In genomic region chr16:19912445-19913305, GRCh38 we compare ENCODE assay signal across 18 cellular contexts. TPM values are rescaled to one million over a fixed set of nuclear protein-coding genes. Genes with fewer than 3 reads are reported as not detected.
A peak's percentile ranks its signal among the peaks of the same experiment; 100 is the strongest.
DNase-seq lines count a peak whose midpoint lies in the region; ATAC-seq, FAIRE-seq and TF ChIP-seq lines count a peak whose summit lies in the region.
"Had no signal": no experiment of that assay in that cellular context is flagged by ENCODE, and none has a peak within 500 bp of the region (broad histone marks: within the 10 kb centered on the region; RNA-seq: fewer than 3 reads in every experiment).

No MANE protein-coding gene starts in this region.

- H2BK12ac ChIP-seq in H1 (ENCODE audit: low read depth, low read length) = peak overlapping the region; percentile 68

- H2AFZ ChIP-seq in H1 (ENCODE audit: low read length) = peak overlapping the region; percentile 6; the same call in 1 of the 2 replicates

- 89% methylated on average over 21 of the region's 21 CpGs; no CpG with 5 or more reads in 1 of the 2 experiments for WGBS in H1 (ENCODE audit: extremely low coverage in 1 of 2, insufficient coverage in 1 of 2, insufficient read length in 1 of 2, insufficient replicate concordance in 2 of 2, low coverage in 1 of 2, low lambda C conversion rate in 2 of 2, missing lambda C conversion rate in 1 of 2), 2 experiments

- no peaks in the 10 kb centered on the region for H4K20me1 ChIP-seq in H1 (replicated peaks in 1 of 2; ENCODE audit: control insufficient read depth in 1 of 2, insufficient read depth in 2 of 2, low read length in 2 of 2)
- H4K20me1 ChIP-seq: BLaER1 treated with 17β-estradiol and CSF1 and Interleukin-3, amounts not matched to agents 10 nM and 100 nM had no signal

- no peak overlapping the region for H3K4me2 ChIP-seq in H1 (ENCODE audit: insufficient read depth in 1 of 2, low read depth in 2 of 2, low read length in 2 of 2)

- H2BK15ac ChIP-seq in H1 (ENCODE audit: low read length) = no peak overlapping the region

- H3K9me3 ChIP-seq in H1 (ENCODE audit: insufficient read depth in 2 of 2, low read depth in 1 of 2, low read length in 1 of 2) = no peaks in the 10 kb centered on the region; a peak in 1 of 4 replicates
- H3K9me3 ChIP-seq: BLaER1 treated with 17β-estradiol and CSF1 and Interleukin-3, amounts not matched to agents 10 nM and 100 nM; psoas muscle had no signal

- no peak overlapping the region for H3K56ac ChIP-seq in H1 (replicated peaks; ENCODE audit: insufficient read length, low read depth, low read length)

- H3K27me3 ChIP-seq in H1 (replicated peaks in 1 of 4; ENCODE audit: control insufficient read depth in 3 of 4, extremely low read depth in 1 of 4, insufficient read depth in 3 of 4, low read length in 3 of 4) = no peaks in the 10 kb centered on the region
- H3K27me3 ChIP-seq: BLaER1 treated with 17β-estradiol and CSF1 and Interleukin-3, amounts not matched to agents 10 nM and 100 nM had no signal

- H4K91ac ChIP-seq in H1 (replicated peaks; ENCODE audit: insufficient read length, low read length) = no peak overlapping the region

- H3K18ac ChIP-seq in H1 (ENCODE audit: extremely low read depth, low read length) = peak overlapping the region; percentile 9; the same call in 1 of the 2 replicates

- peaks cover 9% of the 10 kb centered on the region for H3K9me3 Mint-ChIP-seq in WTC11
- H3K9me3 Mint-ChIP-seq: activated CD4-positive, alpha-beta memory T cell treated with anti-CD3 and anti-CD28 coated beads for 36 hours; activated T-helper 2 cell treated with anti-CD3 and anti-CD28 coated beads, Interferon-gamma antibody, Interleukin-2, Interleukin-4, amounts not matched to agents 10 μg/mL and 5 μg/mL and 100 μg/mL, durations not matched to agents 14 hours and 24 hours and 36 hours had no signal

- H2AK5ac ChIP-seq in H1 (ENCODE audit: low read depth, low read length) = no peak overlapping the region

- no peak for ATAC-seq in WTC11
- ATAC-seq: left colon, psoas muscle had no signal

- DNase-seq in GM04504 (ENCODE audit: low read depth) (peak; percentile 19), NCI-H226 (peak; percentile 16), H1 (ENCODE audit: low read depth in 1 of 2, low spot score in 2 of 2) (no peak), kidney tubule cell (ENCODE audit: low spot score) (peak; percentile 91), retina (no peak), amygdala (lab: John Stamatoyannopoulos, UW) (no peak), WTC11 (ENCODE audit: low spot score) (no peak), ureter (ENCODE audit: low spot score) (no peak)
- DNase-seq: activated CD4-positive, alpha-beta memory T cell treated with anti-CD3 and anti-CD28 coated beads for 36 hours; left colon; NCI-H1694; psoas muscle; SHP77 treated with DMSO at 0.1 percent for 48 hours; trophoblast cell had no signal

- no peak overlapping the region for H3K27ac Mint-ChIP-seq in WTC11
- H3K27ac Mint-ChIP-seq: activated CD4-positive, alpha-beta memory T cell treated with anti-CD3 and anti-CD28 coated beads for 36 hours; activated T-helper 2 cell treated with anti-CD3 and anti-CD28 coated beads, Interferon-gamma antibody, Interleukin-2, Interleukin-4, amounts not matched to agents 10 μg/mL and 5 μg/mL and 100 μg/mL, durations not matched to agents 14 hours and 24 hours and 36 hours; IgD-negative memory B cell had no signal

- no peak for TF ChIP-seq RAD21 in H1 (IDR thresholded peaks at IDR 0.05 in 1 of 2, conservative IDR thresholded peaks at IDR 0.05 in 1 of 2; ENCODE audit: low read depth in 2 of 2, low read length in 2 of 2)

- no peaks in the 10 kb centered on the region for H3K23me2 ChIP-seq in H1 (ENCODE audit: low read depth, low read length)

- no peaks in the 10 kb centered on the region for H3K79me1 ChIP-seq in H1 (ENCODE audit: low read depth, low read length)

- CTCF ChIA-PET in H1 (lab: Charles Lee; ENCODE audit: partially characterized antibody) = interaction anchor here (0.6 to 7.5 kb wide), 14 partner anchors 10 to 472 kb away, joined by 3 to 139 read pairs (median 3); no protein-coding TSS in a partner anchor
- CTCF ChIA-PET in WTC11 (lab: Charles Lee) = interaction anchor here (0.6 to 2.4 kb wide), 8 partner anchors 12 to 473 kb away, joined by 3 to 11 read pairs (median 6); no protein-coding TSS in a partner anchor

- no peak overlapping the region for H3K4me3 ChIP-seq in H1 (ENCODE audit: extremely low read depth in 1 of 4, insufficient read depth in 2 of 4, low read depth in 3 of 4, low read length in 4 of 4)
- H3K4me3 ChIP-seq: BLaER1 treated with 17β-estradiol and CSF1 and Interleukin-3, amounts not matched to agents 10 nM and 100 nM; psoas muscle had no signal

- TF ChIP-seq POLR2A in H1 (IDR thresholded peaks at IDR 0.05; ENCODE audit: control extremely low read depth in 1 of 2, low read depth in 2 of 2, low read length in 2 of 2) = no peak

- no peaks in the 10 kb centered on the region for H3K79me2 ChIP-seq in H1 (ENCODE audit: control insufficient read depth in 1 of 2, insufficient read depth in 2 of 2, low read length in 2 of 2)

- H3K4me1 ChIP-seq in H1 (replicated peaks in 1 of 4; ENCODE audit: control insufficient read depth in 3 of 4, insufficient read depth in 4 of 4, low read length in 3 of 4) = peaks cover 0 to 3% (median 1%) of the 10 kb centered on the region in 4 experiments; a peak in 2 of 7 replicates
- H3K4me1 ChIP-seq: psoas muscle had no signal

- no peak for TF ChIP-seq CTCF in H1 (IDR thresholded peaks at IDR 0.05; ENCODE audit: control extremely low read depth in 1 of 3, insufficient read depth in 1 of 3, low read depth in 1 of 3, low read length in 3 of 3)
- no peak for TF ChIP-seq CTCF in WTC11 (IDR thresholded peaks at IDR 0.05)

- 0 out of 2 replicates have a peak overlapping the region, but pooled peaks have one; percentile 40 for H2BK5ac ChIP-seq in H1 (ENCODE audit: low read depth, low read length)

- H3K27ac ChIP-seq in H1 (ENCODE audit: low read depth, low read length) = no peak overlapping the region
- H3K27ac ChIP-seq: psoas muscle had no signal

- no peak overlapping the region for H3K9ac ChIP-seq in H1 (replicated peaks in 1 of 4; ENCODE audit: extremely low read depth in 1 of 4, low read depth in 3 of 4, low read length in 3 of 4)
- H3K9ac ChIP-seq: BLaER1 treated with 17β-estradiol and CSF1 and Interleukin-3, amounts not matched to agents 10 nM and 100 nM had no signal

- TF ChIP-seq EP300 in H1 (IDR thresholded peaks at IDR 0.05; ENCODE audit: borderline replicate concordance in 1 of 2, low read depth in 2 of 2, low read length in 2 of 2) = no peak

- no peaks in the 10 kb centered on the region; the same call in 1 of the 2 replicates for H3K27me3 Mint-ChIP-seq in WTC11 (ENCODE audit: low read depth)

- POLR2A ChIA-PET in H1 (lab: Charles Lee; ENCODE audit: partially characterized antibody) = interaction anchor here (1.3 kb wide), 1 partner anchor 15 kb away, joined by 3 read pairs; no protein-coding TSS in a partner anchor
- POLR2A ChIA-PET in WTC11 (lab: Charles Lee) = interaction anchor here (0.5 to 1.0 kb wide), 2 partner anchors 305 to 978 kb away, joined by 3 to 9 read pairs; no protein-coding TSS in a partner anchor

- no peaks in the 10 kb centered on the region for H3K36me3 Mint-ChIP-seq in WTC11
- H3K36me3 Mint-ChIP-seq: activated CD4-positive, alpha-beta memory T cell treated with anti-CD3 and anti-CD28 coated beads for 36 hours; IgD-negative memory B cell had no signal

- no peaks in the 10 kb centered on the region for H3K36me3 ChIP-seq in H1 (ENCODE audit: control insufficient read depth in 2 of 4, insufficient read depth in 4 of 4, low read length in 3 of 4)
- H3K36me3 ChIP-seq: BLaER1 treated with 17β-estradiol and CSF1 and Interleukin-3, amounts not matched to agents 10 nM and 100 nM had no signal

- H2BK20ac ChIP-seq in H1 (ENCODE audit: low read length) = no peak overlapping the region; the same call in 1 of the 2 replicates

- H3K4me1 Mint-ChIP-seq in WTC11 = peaks cover 18% of the 10 kb centered on the region

- H3K23ac ChIP-seq in H1 (ENCODE audit: insufficient read length) = no peak overlapping the region

- no peak overlapping the region for H3K14ac ChIP-seq in H1 (ENCODE audit: insufficient read length)

- H3K4ac ChIP-seq in H1 (replicated peaks; ENCODE audit: insufficient read length, low read depth, low read length) = no peak overlapping the region

- no peak overlapping the region for H4K8ac ChIP-seq in H1 (ENCODE audit: extremely low read depth, insufficient read depth, low read length)

- H3K4me3 Mint-ChIP-seq in WTC11 = no peak overlapping the region
- H3K4me3 Mint-ChIP-seq: activated CD4-positive, alpha-beta memory T cell treated with anti-CD3 and anti-CD28 coated beads for 36 hours; IgD-negative memory B cell had no signal

- H4K5ac ChIP-seq in H1 (ENCODE audit: insufficient read length, low read depth, low read length) = no peak overlapping the region

- no peak overlapping the region for H2BK120ac ChIP-seq in H1 (replicated peaks; ENCODE audit: low read depth, low read length)

- FAIRE-seq in H1 (lab: Jason Lieb, UNC) = no peak
- FAIRE-seq: GM12891 had no signal

TF ChIP-seq in H1, 55 proteins besides CTCF, POLR2A, EP300 and RAD21:
- TF ChIP-seq KDM1A (IDR thresholded peaks at IDR 0.05; ENCODE audit: borderline replicate concordance, low read length) (peak; percentile 87), HDAC2 (IDR thresholded peaks at IDR 0.05; ENCODE audit: borderline replicate concordance in 1 of 2, low read depth in 2 of 2, low read length in 2 of 2) (peak in 1 of 2 experiments; percentile 61; a peak in 1 of 4 replicates), BCL11A (IDR thresholded peaks at IDR 0.05; ENCODE audit: low read depth in 2 of 2, low read length in 2 of 2) (no peak)

TF ChIP-seq in WTC11, 78 proteins besides CTCF, POLR2A, EP300 and RAD21 (continues in another document):
- no peak for TF ChIP-seq KAT7 (CRISPR knock-in tag; IDR thresholded peaks at IDR 0.05; ENCODE audit: borderline replicate concordance)
- no peak for TF ChIP-seq RORB (CRISPR knock-in tag; IDR thresholded peaks at IDR 0.05)

RNA-seq across cellular contexts. Expression of gene GPRC5B, which starts 28.0 kb away (rescaled TPM):
- total RNA-seq in H1 (2021; fragmentation: NEBNext Ultra II Directional; extraction: Animal tissue kit (Norgen Biotek cat#: 25700)) = 106 and 109 TPM in 2 replicates
- 160 and 196 TPM in 2 replicates for polyA plus RNA-seq in H1 (2011; rRNA removed)
- 130 TPM for polyA plus RNA-seq in H1 (2011; cell fraction: cytosol; rRNA removed)
- 137 TPM for polyA plus RNA-seq in H1 (2011; cell fraction: nucleus; rRNA removed)
- polyA plus RNA-seq in H1 (2012, experiment 1 of 2) = 86.5 to 102 TPM (median 91.9 TPM) in 4 replicates
- polyA plus RNA-seq in H1 (2012, experiment 2 of 2) = 82.1 TPM
- 171 TPM for polyA plus RNA-seq in H1 (2013, experiment 1 of 2)
- polyA plus RNA-seq in H1 (2013, experiment 2 of 2) = 188 TPM
- 99.0 and 101 TPM in 2 replicates for polyA minus RNA-seq in H1 (2011; rRNA and poly(A)+ RNA removed)
- 96.7 TPM for polyA minus RNA-seq in H1 (2011; cell fraction: cytosol; rRNA and poly(A)+ RNA removed)
- 80.6 TPM for polyA minus RNA-seq in H1 (2011; cell fraction: nucleus; rRNA and poly(A)+ RNA removed)
- total RNA-seq in WTC11 (2021) = 104 to 107 TPM (median 105 TPM) in 3 replicates
- 23.2 TPM for total RNA-seq in ureter
- total RNA-seq: activated CD4-positive, alpha-beta memory T cell treated with anti-CD3 and anti-CD28 coated beads for 36 hours; activated T-helper 2 cell treated with anti-CD3 and anti-CD28 coated beads, Interferon-gamma antibody, Interleukin-2, Interleukin-4, amounts not matched to agents 10 μg/mL and 5 μg/mL and 100 μg/mL, durations not matched to agents 14 hours and 24 hours and 36 hours had no signal
- polyA plus RNA-seq: IgD-negative memory B cell had no signal

Comparison
In these comparisons a context has a peak if more than half of its experiments do, and no peak if none do; other contexts are left out.
1. DNase-seq: peak in GM04504 (single experiment), NCI-H226 (single experiment) and kidney tubule cell (single experiment); none in H1 (0 of 2), retina (single experiment), amygdala (0 of 56), WTC11 (single experiment) and ureter (single experiment).